In genomic region chr16:15757075-15757386, GRCh38 we compare ENCODE assay signal across 8 cellular contexts.
A peak's percentile ranks its signal among the peaks of the same experiment; 100 is the strongest.
DNase-seq lines count a peak whose midpoint lies in the region; ATAC-seq and TF ChIP-seq lines count a peak whose summit lies in the region.
"Had no signal": no experiment of that assay in that cellular context is flagged by ENCODE, and none has a peak within 500 bp of the region (broad histone marks: within the 10 kb centered on the region; RNA-seq: fewer than 3 reads in every experiment).

No MANE protein-coding gene starts in this region.

- no peaks in the 10 kb centered on the region for H4K20me1 ChIP-seq in OCI-LY3 (ENCODE audit: insufficient read depth, low read length)

- H3K36me3 ChIP-seq in ES-I3 (ENCODE audit: insufficient read depth, low read length) (no peaks in the 10 kb centered on the region), OCI-LY3 (replicated peaks; ENCODE audit: low read depth, low read length) (no peaks in the 10 kb centered on the region), gastroesophageal sphincter (peaks cover 13 to 98% of the 10 kb centered on the region in 2 donors), sigmoid colon (peaks cover 77 to 99% (median 90%) of the 10 kb centered on the region in 4 donors)

- no peak for DNase-seq in sigmoid colon
- no peak for DNase-seq in hypothalamus (lab: John Stamatoyannopoulos, UW)

- no peaks in the 10 kb centered on the region for H3K27me3 ChIP-seq in OCI-LY3 (ENCODE audit: low read depth, low read length)
- H3K27me3 ChIP-seq in gastroesophageal sphincter = no peaks in the 10 kb centered on the region
- no peaks in the 10 kb centered on the region for H3K27me3 ChIP-seq in sigmoid colon

- H3K4me1 ChIP-seq in ES-I3 (ENCODE audit: insufficient read depth, low read length) = peaks cover 5% of the 10 kb centered on the region
- 0 out of 2 replicates have a peak, but pooled peaks cover 4% of the 10 kb centered on the region for H3K4me1 ChIP-seq in OCI-LY3 (ENCODE audit: low read length)
- peaks cover 0 to 93% (median 0%) of the 10 kb centered on the region in 3 donors for H3K4me1 ChIP-seq in gastroesophageal sphincter
- peaks cover 0 to 75% (median 40%) of the 10 kb centered on the region in 4 donors for H3K4me1 ChIP-seq in sigmoid colon

- no peak overlapping the region for H3K27ac ChIP-seq in OCI-LY3 (ENCODE audit: low read length)
- peak overlapping the region in 3 of 4 donors; percentile 59 to 78 (median 65) for H3K27ac ChIP-seq in gastroesophageal sphincter
- H3K27ac ChIP-seq in sigmoid colon = peak overlapping the region; percentile 62 to 95 (median 72)
- H3K27ac ChIP-seq: SK-N-MC had no signal

- H2AFZ ChIP-seq in OCI-LY3 (ENCODE audit: low read depth, low read length) = no peak overlapping the region

- no peaks in the 10 kb centered on the region for H3K9me3 ChIP-seq in ES-I3 (ENCODE audit: control insufficient read depth, insufficient read depth, low read length)
- no peaks in the 10 kb centered on the region for H3K9me3 ChIP-seq in OCI-LY3 (ENCODE audit: insufficient read depth, low read length)
- no peaks in the 10 kb centered on the region for H3K9me3 ChIP-seq in gastroesophageal sphincter
- H3K9me3 ChIP-seq in sigmoid colon = no peaks in the 10 kb centered on the region

- H3K79me2 ChIP-seq in OCI-LY3 (ENCODE audit: low read length) = no peaks in the 10 kb centered on the region

- H3K9ac ChIP-seq in ES-I3 (ENCODE audit: low read depth, low read length) = peak overlapping the region; percentile 33; the same call in 1 of the 2 replicates
- H3K9ac ChIP-seq in OCI-LY3 (ENCODE audit: low read length) = no peak overlapping the region

- WGBS in gastroesophageal sphincter (ENCODE audit: low coverage in 1 of 2), 2 donors = 100% methylated on average over 2 of the region's 10 CpGs; no CpG with 5 or more reads in 1 of the 2 donors
- 76 to 83% methylated on average over 10 of the region's 10 CpGs for WGBS in sigmoid colon, 2 donors

- H3K4me3 ChIP-seq in OCI-LY3 (ENCODE audit: low read length) (0 out of 2 replicates have a peak overlapping the region, but pooled peaks have one; percentile 6), gastroesophageal sphincter (no peak overlapping the region), sigmoid colon (no peak overlapping the region)
- H3K4me3 ChIP-seq: SK-N-MC had no signal

- ATAC-seq in gastroesophageal sphincter = no peak
- ATAC-seq in GM19351 (IDR thresholded peaks at IDR 0.05; ENCODE audit: unreplicated experiment) = no peak
- ATAC-seq in GM18909 (IDR thresholded peaks at IDR 0.05; ENCODE audit: poor library complexity, unreplicated experiment) = no peak

- no peak for TF ChIP-seq EP300 in gastroesophageal sphincter (IDR thresholded peaks at IDR 0.05)
- no peak for TF ChIP-seq EP300 in sigmoid colon (IDR thresholded peaks at IDR 0.05)

- 0 out of 2 replicates have a peak overlapping the region, but pooled peaks have one; percentile 36 for H3K4me2 ChIP-seq in OCI-LY3 (ENCODE audit: low read length)

- TF ChIP-seq POLR2A in gastroesophageal sphincter (IDR thresholded peaks at IDR 0.05) (no peak), sigmoid colon (IDR thresholded peaks at IDR 0.05) (no peak)

- no peak for TF ChIP-seq CTCF in OCI-LY3 (IDR thresholded peaks at IDR 0.05; ENCODE audit: low read depth, low read length)
- TF ChIP-seq CTCF in gastroesophageal sphincter (IDR thresholded peaks at IDR 0.05) = no peak
- no peak for TF ChIP-seq CTCF in sigmoid colon (IDR thresholded peaks at IDR 0.05)

- intact Hi-C loops in sigmoid colon (cut with DNase I) = no loop called here
